8 cellular contexts compared by ENCODE assay signal in genomic region chr1:227316941-227317540, GRCh38. TPM values are rescaled to one million over a fixed set of nuclear protein-coding genes. Genes with fewer than 3 reads are reported as not detected.
DNase-seq lines count a peak whose midpoint lies in the region; ATAC-seq and FAIRE-seq lines count a peak whose summit lies in the region.

No MANE protein-coding gene starts in this region.

- peak overlapping the region; percentile 80 for H3K9ac ChIP-seq in GM23248

- H3K4me2 ChIP-seq in GM23248 (ENCODE audit: unreplicated experiment), result peak overlapping the region; percentile 99

- H3K9me2 ChIP-seq in GM23248 (ENCODE audit: insufficient read depth), result no peaks in the 10 kb centered on the region

- intact Hi-C loops in right cardiac atrium (cut with DNase I), result loop anchor here in 1 of 4 donors (10.0 kb wide), 1 partner anchor 118 kb away; no protein-coding TSS in a partner anchor

- H2AFZ ChIP-seq in GM23248, result peak overlapping the region; percentile 36; the same call in 1 of the 2 replicates

- ATAC-seq in right cardiac atrium, result no peak

- no peak overlapping the region for H3K27ac Mint-ChIP-seq in activated CD4-positive, alpha-beta memory T cell treated with anti-CD3 and anti-CD28 coated beads, Interleukin-2, amount 10 ng/mL, durations not matched to agents 7 days and 5 days

- CTCF ChIA-PET in activated CD4-positive, alpha-beta memory T cell treated with anti-CD3 and anti-CD28 coated beads, Interleukin-2, amount 10 ng/mL, durations not matched to agents 7 days and 5 days (lab: Charles Lee), result no interaction called here

- in situ Hi-C loops in GM23248 (cut with MboI), result no loop called here

- H3K27me3 Mint-ChIP-seq in activated CD4-positive, alpha-beta memory T cell treated with anti-CD3 and anti-CD28 coated beads, Interleukin-2, amount 10 ng/mL, durations not matched to agents 7 days and 5 days, result peaks cover 57% of the 10 kb centered on the region

- H3K79me2 ChIP-seq in GM23248 (ENCODE audit: insufficient read depth), result peaks cover 56% of the 10 kb centered on the region

- no peaks in the 10 kb centered on the region for H3K9me3 Mint-ChIP-seq in activated CD4-positive, alpha-beta memory T cell treated with anti-CD3 and anti-CD28 coated beads, Interleukin-2, amount 10 ng/mL, durations not matched to agents 7 days and 5 days

- no peaks in the 10 kb centered on the region for H3K27me3 ChIP-seq in GM23248 (replicated peaks; ENCODE audit: insufficient read depth)
- H3K27me3 ChIP-seq in right cardiac atrium (ENCODE audit: control insufficient read depth, insufficient read depth), result no peaks in the 10 kb centered on the region

- peak; percentile 46 for FAIRE-seq in A204.1 (lab: Jason Lieb, UNC)
- no peak for FAIRE-seq in HTR-8/SVneo (lab: Jason Lieb, UNC)

- DNase-seq in GM23248 (peak; percentile 66), right cardiac atrium (no peak), skeletal muscle cell (ENCODE audit: low read depth) (no peak), HTR-8/SVneo (ENCODE audit: insufficient read length, low spot score) (no peak), Kasumi-1 (lab: John Stamatoyannopoulos, UW) (no peak), OCI-M2 (lab: John Stamatoyannopoulos, UW; ENCODE audit: unreplicated experiment) (no peak)
- DNase-seq in activated CD4-positive, alpha-beta memory T cell treated with anti-CD3 and anti-CD28 coated beads, Interleukin-2, amount 10 ng/mL, durations not matched to agents 7 days and 5 days, result no peak

- H3K9me3 ChIP-seq in GM23248 (ENCODE audit: low read depth), result no peaks in the 10 kb centered on the region
- no peaks in the 10 kb centered on the region for H3K9me3 ChIP-seq in right cardiac atrium (ENCODE audit: control insufficient read depth, low read length)

- H3K4me1 ChIP-seq in GM23248 (ENCODE audit: insufficient read depth) (peaks cover 14% of the 10 kb centered on the region), right cardiac atrium (ENCODE audit: control insufficient read depth, insufficient read depth, low read length) (peaks cover 4% of the 10 kb centered on the region)

- H3K4me3 ChIP-seq in GM23248 (peak overlapping the region; percentile 81), right cardiac atrium (ENCODE audit: low read length) (peak overlapping the region; percentile 88), skeletal muscle cell (ENCODE audit: low read depth, low read length) (peak overlapping the region; percentile 90)

- H3K36me3 Mint-ChIP-seq in activated CD4-positive, alpha-beta memory T cell treated with anti-CD3 and anti-CD28 coated beads, Interleukin-2, amount 10 ng/mL, durations not matched to agents 7 days and 5 days (ENCODE audit: low read depth), result no peaks in the 10 kb centered on the region

- H3K27ac ChIP-seq in GM23248 (peak overlapping the region; percentile 35; the same call in 1 of the 2 replicates), right cardiac atrium (ENCODE audit: low read length) (no peak overlapping the region)

- H3F3A ChIP-seq in GM23248 (ENCODE audit: insufficient read depth), result 0 out of 2 replicates have a peak, but pooled peaks cover 12% of the 10 kb centered on the region

- H3K4me1 Mint-ChIP-seq in activated CD4-positive, alpha-beta memory T cell treated with anti-CD3 and anti-CD28 coated beads, Interleukin-2, amount 10 ng/mL, durations not matched to agents 7 days and 5 days, result peaks cover 27% of the 10 kb centered on the region

- H3K36me3 ChIP-seq in GM23248 (ENCODE audit: low read depth), result no peaks in the 10 kb centered on the region

- H4K20me1 ChIP-seq in GM23248 (ENCODE audit: insufficient read depth), result peaks cover 6% of the 10 kb centered on the region; the same call in 1 of the 2 replicates

- WGBS in GM23248 (ENCODE audit: low coverage in 1 of 2, low lambda C conversion rate in 2 of 2, missing lambda C conversion rate in 2 of 2), 2 experiments, result 1% methylated on average over 8 of the region's 8 CpGs
- WGBS in right cardiac atrium, result 6% methylated on average over 8 of the region's 8 CpGs

- peak overlapping the region; percentile 77 for H3K4me3 Mint-ChIP-seq in activated CD4-positive, alpha-beta memory T cell treated with anti-CD3 and anti-CD28 coated beads, Interleukin-2, amount 10 ng/mL, durations not matched to agents 7 days and 5 days

- POLR2A ChIA-PET in activated CD4-positive, alpha-beta memory T cell treated with anti-CD3 and anti-CD28 coated beads, Interleukin-2, amount 10 ng/mL, durations not matched to agents 7 days and 5 days (lab: Charles Lee), result no interaction called here

RNA-seq across cellular contexts. Expression of gene CDC42BPA, which starts 1.3 kb away (rescaled TPM):
- total RNA-seq in GM23248 (2014; rRNA removed; shearing (Covaris generic)), result 37.9 and 39.1 TPM in 2 replicates
- 23.9 and 28.6 TPM in 2 replicates for polyA plus RNA-seq in GM23248 (2016; fragmentation: Nextera tagmentation; extraction: Ambion mirVana)
- 1 to 10 TPM; 3.1 TPM for total RNA-seq in activated CD4-positive, alpha-beta memory T cell treated with anti-CD3 and anti-CD28 coated beads, Interleukin-2, amount 10 ng/mL, durations not matched to agents 7 days and 5 days
- 10 to 100 TPM; 34.6 to 38.0 (median 36.8) TPM for total RNA-seq in right cardiac atrium
- 12.9 TPM for polyA plus RNA-seq in right cardiac atrium
